In the genomic region with DNA sequence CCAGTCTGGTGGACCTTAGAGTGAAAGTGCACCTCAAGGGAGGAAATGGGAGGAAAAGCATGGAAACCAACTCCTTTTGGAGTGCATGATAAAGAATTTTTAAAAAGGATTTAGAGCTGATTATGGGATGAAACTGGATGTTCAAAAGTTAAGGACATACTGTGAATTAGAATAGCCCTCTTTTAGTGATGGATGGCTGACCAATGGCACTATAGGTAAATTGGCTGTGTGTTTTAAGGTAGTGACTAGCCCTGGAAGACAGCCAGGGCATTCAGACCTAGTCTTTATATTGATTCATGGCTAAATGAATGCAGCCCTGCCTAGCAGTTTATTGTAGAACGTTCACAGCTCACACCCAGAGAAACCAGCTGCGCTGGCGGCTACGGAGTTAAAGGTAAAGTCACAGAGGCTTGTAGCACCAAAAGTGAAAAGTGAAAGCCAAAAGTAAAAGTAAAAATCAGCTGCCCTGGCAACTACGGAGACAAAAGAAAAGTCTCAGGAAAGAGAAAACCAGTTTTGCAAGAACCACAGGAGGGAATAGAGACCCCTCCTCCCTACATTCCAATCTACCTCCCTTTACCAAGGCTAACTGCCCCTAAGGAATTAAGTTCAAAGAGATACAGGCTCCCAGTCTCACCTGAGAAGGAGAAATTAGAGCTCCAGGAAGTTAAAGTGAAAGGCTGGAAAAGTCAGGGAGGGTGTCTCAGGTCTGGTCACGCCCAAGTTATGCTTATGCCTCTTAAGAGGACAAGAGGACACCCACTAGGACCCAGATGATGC, we compare ENCODE assay signal across 1 cellular context.
TF ChIP-seq lines count a peak whose summit lies in the region.

No MANE protein-coding gene starts in this region.

TF ChIP-seq in H1, 55 proteins besides CTCF, POLR2A, EP300 and RAD21:
- TF ChIP-seq POLR2AphosphoS5 (IDR thresholded peaks at IDR 0.05; ENCODE audit: low read depth, low read length) (peak; percentile 37; the same call in 1 of the 2 replicates), ASH2L (IDR thresholded peaks at IDR 0.05; ENCODE audit: low read length) (peak; percentile 98), SP1 (IDR thresholded peaks at IDR 0.05; ENCODE audit: low read depth, low read length) (peak; percentile 96), KDM4A (IDR thresholded peaks at IDR 0.05; ENCODE audit: low read depth, low read length, severe bottlenecking) (no peak), EGR1 (IDR thresholded peaks at IDR 0.05; ENCODE audit: borderline replicate concordance, low read depth, low read length) (peak; percentile 43; the same call in 1 of the 2 replicates), HDAC6 (IDR thresholded peaks at IDR 0.05; ENCODE audit: low read depth, low read length) (no peak), TCF12 (IDR thresholded peaks at IDR 0.05; ENCODE audit: low read depth, low read length) (peak; percentile 71; the same call in 1 of the 2 replicates), CHD1 (IDR thresholded peaks at IDR 0.05; ENCODE audit: low read depth, low read length) (no peak), BCL11A (IDR thresholded peaks at IDR 0.05; ENCODE audit: low read depth in 2 of 2, low read length in 2 of 2) (peak in 1 of 2 experiments; percentile 75), YY1 (IDR thresholded peaks at IDR 0.05; ENCODE audit: low read depth, low read length) (0 out of 2 replicates have a peak, but pooled peaks have one; percentile 7), TAF7 (optimal IDR thresholded peaks at IDR 0.05; ENCODE audit: borderline replicate concordance, low read depth, low read length) (no peak), TAF1 (IDR thresholded peaks at IDR 0.05; ENCODE audit: low read depth, low read length) (0 out of 2 replicates have a peak, but pooled peaks have one; percentile 17), ATF2 (IDR thresholded peaks at IDR 0.05; ENCODE audit: low read length) (0 out of 2 replicates have a peak, but pooled peaks have one; percentile 23), CHD7 (IDR thresholded peaks at IDR 0.05; ENCODE audit: insufficient replicate concordance, low read length) (peak; percentile 90), TEAD4 (IDR thresholded peaks at IDR 0.05; ENCODE audit: low read depth, low read length) (peak; percentile 65; the same call in 1 of the 2 replicates), CREB1 (IDR thresholded peaks at IDR 0.05) (peak; percentile 42), RBBP5 (IDR thresholded peaks at IDR 0.05; ENCODE audit: borderline replicate concordance, low read depth, low read length) (peak; percentile 100), PHF8 (conservative IDR thresholded peaks at IDR 0.05; ENCODE audit: low read depth, low read length) (no peak), SIN3A (conservative IDR thresholded peaks at IDR 0.05 in 1 of 2, IDR thresholded peaks at IDR 0.05 in 1 of 2; ENCODE audit: low read depth in 1 of 2, low read length in 2 of 2) (0 out of 4 replicates have a peak, but pooled peaks of 1 of the 2 experiments have one; percentile 30), CEBPB (IDR thresholded peaks at IDR 0.05; ENCODE audit: low read depth, low read length) (peak; percentile 30; the same call in 1 of the 2 replicates), JUN (IDR thresholded peaks at IDR 0.05; ENCODE audit: low read depth, low read length) (no peak)
